ENCODE assay signal across 1 cellular context in genomic region chr1:147242449-147243227, GRCh38.
TF ChIP-seq lines count a peak whose summit lies in the region.

CHD1L (plus strand) TSS chr1:147242684; CDS start chr1:147242704, 20 bp downstream.

TF ChIP-seq in HepG2, 621 proteins besides CTCF, POLR2A, EP300 and RAD21 (continued from another document and continues in another):
- TF ChIP-seq PAXIP1 (CRISPR knock-in tag; conservative IDR thresholded peaks at IDR 0.05) (peak; percentile 57; the same call in 1 of the 2 replicates), GTF3A (CRISPR knock-in tag; conservative IDR thresholded peaks at IDR 0.05) (0 out of 2 replicates have a peak, but pooled peaks have one; percentile 32), TERF1 (CRISPR knock-in tag; IDR thresholded peaks at IDR 0.05) (0 out of 2 replicates have a peak, but pooled peaks have one; percentile 26), ZNF761 (CRISPR knock-in tag; conservative IDR thresholded peaks at IDR 0.05) (no peak), NFKBIZ (CRISPR knock-in tag; IDR thresholded peaks at IDR 0.05) (peak; percentile 44; the same call in 1 of the 2 replicates), SOX6 (IDR thresholded peaks at IDR 0.05) (no peak), SOX6 (CRISPR knock-in tag; IDR thresholded peaks at IDR 0.05) (peak; percentile 82), ZFP62 (CRISPR knock-in tag; IDR thresholded peaks at IDR 0.05) (no peak), RXRB (CRISPR knock-in tag; IDR thresholded peaks at IDR 0.05; ENCODE audit: borderline replicate concordance) (peak; percentile 65; the same call in 1 of the 2 replicates), NFE2L1 (CRISPR knock-in tag; IDR thresholded peaks at IDR 0.05; ENCODE audit: borderline replicate concordance) (no peak), ZBTB33 (CRISPR knock-in tag; IDR thresholded peaks at IDR 0.05) (no peak; the same call in 1 of the 2 replicates), NPAS2 (CRISPR knock-in tag; IDR thresholded peaks at IDR 0.05; ENCODE audit: borderline replicate concordance) (no peak), KLF13 (CRISPR knock-in tag; IDR thresholded peaks at IDR 0.05) (no peak), MTF2 (CRISPR knock-in tag; IDR thresholded peaks at IDR 0.05; ENCODE audit: borderline replicate concordance) (no peak), ZFX (CRISPR knock-in tag; IDR thresholded peaks at IDR 0.05; ENCODE audit: low read depth) (peak; percentile 95), DMAP1 (CRISPR knock-in tag; IDR thresholded peaks at IDR 0.05) (peak; percentile 45; the same call in 1 of the 2 replicates), HIC2 (CRISPR knock-in tag; IDR thresholded peaks at IDR 0.05; ENCODE audit: low read depth) (peak; percentile 63; the same call in 1 of the 2 replicates), STAT5B (CRISPR knock-in tag; IDR thresholded peaks at IDR 0.05) (no peak), ZNF597 (CRISPR knock-in tag; IDR thresholded peaks at IDR 0.05) (no peak), GMEB2 (CRISPR knock-in tag; IDR thresholded peaks at IDR 0.05; ENCODE audit: low read depth) (no peak), SALL1 (CRISPR knock-in tag; IDR thresholded peaks at IDR 0.05) (peak; percentile 94), ZFAT (CRISPR knock-in tag; conservative IDR thresholded peaks at IDR 0.05) (no peak), RFX1 (IDR thresholded peaks at IDR 0.05) (no peak), HIVEP1 (CRISPR knock-in tag; IDR thresholded peaks at IDR 0.05) (0 out of 2 replicates have a peak, but pooled peaks have one; percentile 42), CAMTA2 (CRISPR knock-in tag; IDR thresholded peaks at IDR 0.05; ENCODE audit: borderline replicate concordance) (peak; percentile 42), CEBPB (IDR thresholded peaks at IDR 0.05; ENCODE audit: borderline replicate concordance, low read depth, low read length) (no peak), UBTF (CRISPR knock-in tag; IDR thresholded peaks at IDR 0.05) (peak; percentile 83; the same call in 1 of the 2 replicates), TBP (CRISPR knock-in tag; IDR thresholded peaks at IDR 0.05) (no peak), ZNF563 (CRISPR knock-in tag; IDR thresholded peaks at IDR 0.05) (peak; percentile 86), ZNF7 (CRISPR knock-in tag; IDR thresholded peaks at IDR 0.05) (no peak), ZNF33A (CRISPR knock-in tag; IDR thresholded peaks at IDR 0.05; ENCODE audit: borderline replicate concordance) (no peak), ZNF607 (CRISPR knock-in tag; IDR thresholded peaks at IDR 0.05; ENCODE audit: borderline replicate concordance) (peak; percentile 33; the same call in 1 of the 2 replicates), HNRNPK (IDR thresholded peaks at IDR 0.05; ENCODE audit: low read depth, low read length, poor library complexity, severe bottlenecking) (peak; percentile 22), ZBTB7B (CRISPR knock-in tag; IDR thresholded peaks at IDR 0.05) (no peak), LCORL (IDR thresholded peaks at IDR 0.05) (no peak), LCORL (CRISPR knock-in tag; IDR thresholded peaks at IDR 0.05) (peak; percentile 66), ZNF558 (CRISPR knock-in tag; IDR thresholded peaks at IDR 0.05; ENCODE audit: borderline replicate concordance) (no peak), ZBTB7A (CRISPR knock-in tag; IDR thresholded peaks at IDR 0.05) (no peak; the same call in 1 of the 2 replicates), XRCC5 (optimal IDR thresholded peaks at IDR 0.05; ENCODE audit: low read length) (peak; percentile 65), ATF3 (CRISPR knock-in tag; IDR thresholded peaks at IDR 0.05) (no peak), ZNF773 (CRISPR knock-in tag; IDR thresholded peaks at IDR 0.05; ENCODE audit: borderline replicate concordance) (no peak; the same call in 1 of the 2 replicates), ZNF3 (CRISPR knock-in tag; IDR thresholded peaks at IDR 0.05) (no peak), SNAPC2 (CRISPR knock-in tag; IDR thresholded peaks at IDR 0.05) (peak; percentile 80), FUBP1 (CRISPR knock-in tag; IDR thresholded peaks at IDR 0.05; ENCODE audit: borderline replicate concordance) (no peak), NCOR1 (IDR thresholded peaks at IDR 0.05; ENCODE audit: borderline replicate concordance, low read length) (no peak), MED13 (CRISPR knock-in tag; IDR thresholded peaks at IDR 0.05) (peak; percentile 86), ZNF772 (CRISPR knock-in tag; IDR thresholded peaks at IDR 0.05) (no peak), KDM5B (CRISPR knock-in tag; IDR thresholded peaks at IDR 0.05; ENCODE audit: borderline replicate concordance) (peak; percentile 84; the same call in 1 of the 2 replicates), HES4 (CRISPR knock-in tag; IDR thresholded peaks at IDR 0.05; ENCODE audit: borderline replicate concordance) (0 out of 2 replicates have a peak, but pooled peaks have one; percentile 82), TBX3 (IDR thresholded peaks at IDR 0.05; ENCODE audit: borderline replicate concordance) (no peak), GRHL1 (CRISPR knock-in tag; conservative IDR thresholded peaks at IDR 0.05) (no peak), ZNF230 (CRISPR knock-in tag; IDR thresholded peaks at IDR 0.05) (no peak)
